Comparison of ENCODE assay signal across 1 cellular context in the genomic region with DNA sequence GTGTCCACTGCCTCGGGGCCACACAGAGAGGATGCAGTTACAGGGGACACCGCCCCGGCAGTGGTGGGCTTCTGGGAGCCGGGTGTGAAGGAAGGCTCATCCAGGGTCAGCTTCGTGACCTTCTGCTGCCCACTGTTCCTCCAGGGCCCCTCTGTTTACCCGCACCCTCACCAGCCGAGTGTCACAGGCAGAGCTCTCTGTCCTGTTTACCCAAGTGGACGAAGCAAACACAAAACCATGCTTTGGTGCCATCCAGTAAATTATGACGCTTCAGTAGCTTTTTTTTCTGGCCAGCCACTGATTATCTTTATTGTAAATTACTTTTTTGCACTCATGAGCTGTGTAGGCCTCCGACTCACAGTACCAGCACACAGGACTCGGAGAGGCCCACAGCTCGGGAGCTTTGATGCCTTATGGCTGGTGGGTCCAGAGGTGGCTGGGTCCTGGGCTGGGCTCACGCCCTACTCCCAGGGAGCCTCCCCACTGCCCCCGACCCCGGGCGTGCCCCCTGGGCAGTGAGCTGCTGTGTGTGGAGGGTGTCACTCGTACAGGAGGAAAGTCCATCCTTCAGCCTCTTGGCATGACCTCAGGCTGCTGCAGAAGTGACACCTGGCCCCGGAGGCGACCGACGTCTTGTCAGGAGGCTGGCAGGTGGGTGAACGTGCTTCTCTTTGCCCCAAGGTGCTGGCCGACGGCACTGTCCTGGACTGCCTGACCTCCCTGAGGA.
TF ChIP-seq lines count a peak whose summit lies in the region.

No MANE protein-coding gene starts in this region.

TF ChIP-seq in HepG2, 621 proteins besides CTCF, POLR2A, EP300 and RAD21:
- TF ChIP-seq, protein P1, sequence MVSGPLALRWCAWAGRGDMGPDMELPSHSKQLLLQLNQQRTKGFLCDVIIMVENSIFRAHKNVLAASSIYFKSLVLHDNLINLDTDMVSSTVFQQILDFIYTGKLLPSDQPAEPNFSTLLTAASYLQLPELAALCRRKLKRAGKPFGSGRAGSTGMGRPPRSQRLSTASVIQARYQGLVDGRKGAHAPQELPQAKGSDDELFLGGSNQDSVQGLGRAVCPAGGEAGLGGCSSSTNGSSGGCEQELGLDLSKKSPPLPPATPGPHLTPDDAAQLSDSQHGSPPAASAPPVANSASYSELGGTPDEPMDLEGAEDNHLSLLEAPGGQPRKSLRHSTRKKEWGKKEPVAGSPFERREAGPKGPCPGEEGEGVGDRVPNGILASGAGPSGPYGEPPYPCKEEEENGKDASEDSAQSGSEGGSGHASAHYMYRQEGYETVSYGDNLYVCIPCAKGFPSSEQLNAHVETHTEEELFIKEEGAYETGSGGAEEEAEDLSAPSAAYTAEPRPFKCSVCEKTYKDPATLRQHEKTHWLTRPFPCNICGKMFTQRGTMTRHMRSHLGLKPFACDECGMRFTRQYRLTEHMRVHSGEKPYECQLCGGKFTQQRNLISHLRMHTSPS (CRISPR knock-in tag; IDR thresholded peaks at IDR 0.05; ENCODE audit: low read depth) = peak; percentile 87; the same call in 1 of the 2 replicates
- TF ChIP-seq ZFP1 (CRISPR knock-in tag; IDR thresholded peaks at IDR 0.05) (no peak), HNRNPL (IDR thresholded peaks at IDR 0.05; ENCODE audit: low read depth, low read length) (peak; percentile 40; the same call in 1 of the 2 replicates)
